In the genomic region with DNA sequence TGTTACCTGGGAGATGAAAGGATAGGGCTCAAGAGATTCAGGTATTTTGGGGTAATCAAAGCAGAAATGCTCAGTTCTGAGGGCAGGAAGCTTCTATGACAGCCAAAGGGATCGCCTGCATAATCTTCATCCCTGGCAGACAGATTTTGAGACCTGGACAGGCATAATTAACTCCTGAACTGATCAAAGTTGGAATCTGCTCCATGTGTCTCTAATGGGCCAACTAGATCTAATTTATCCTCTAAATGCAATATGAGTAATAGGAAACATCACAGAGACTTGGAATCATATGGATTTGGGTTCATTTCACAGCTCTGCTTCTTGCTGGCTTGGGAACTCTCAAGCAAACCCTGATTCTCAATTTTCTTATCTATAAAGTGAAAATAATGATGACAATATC, we compare ENCODE assay signal across 19 cellular contexts. TPM values are rescaled to one million over a fixed set of nuclear protein-coding genes. Genes with fewer than 3 reads are reported as not detected.
A peak's percentile ranks its signal among the peaks of the same experiment; 100 is the strongest.
DNase-seq lines count a peak whose midpoint lies in the region; ATAC-seq and TF ChIP-seq lines count a peak whose summit lies in the region.
"Had no signal": no experiment of that assay in that cellular context is flagged by ENCODE, and none has a peak within 500 bp of the region (broad histone marks: within the 10 kb centered on the region; RNA-seq: fewer than 3 reads in every experiment).

No MANE protein-coding gene starts in this region.

- TF ChIP-seq CTCF in endodermal cell (conservative IDR thresholded peaks at IDR 0.05) (no peak), upper lobe of left lung (IDR thresholded peaks at IDR 0.05) (no peak)

- H3K27me3 Mint-ChIP-seq in stimulated activated naive CD8-positive, alpha-beta T cell treated with anti-CD3 and anti-CD28 coated beads, Interleukin-15, Interleukin-2, amounts not matched to agents 100 ng/mL and 50 ng/mL, for 24 hours, result no peaks in the 10 kb centered on the region
- H3K27me3 Mint-ChIP-seq in stimulated activated naive CD8-positive, alpha-beta T cell treated with anti-CD3 and anti-CD28 coated beads, Interleukin-15, amount 100 ng/mL, for 72 hours, result no peaks in the 10 kb centered on the region
- peaks cover 21% of the 10 kb centered on the region for H3K27me3 Mint-ChIP-seq in endodermal cell (ENCODE audit: insufficient read depth)

- peak overlapping the region; percentile 72 for H3K9ac ChIP-seq in endodermal cell (ENCODE audit: extremely low read depth, low read length, poor library complexity, severe bottlenecking)

- ATAC-seq in stimulated activated naive CD8-positive, alpha-beta T cell treated with anti-CD3 and anti-CD28 coated beads, Interleukin-15, amount 100 ng/mL, for 72 hours, result no peak
- ATAC-seq in upper lobe of left lung (ENCODE audit: low FRiP score in 2 of 2), result no peak
- ATAC-seq in GM18867 (IDR thresholded peaks at IDR 0.05; ENCODE audit: unreplicated experiment), result no peak
- ATAC-seq: K562 had no signal

- H3K27ac ChIP-seq in endodermal cell (ENCODE audit: low read depth, low read length), result peak overlapping the region; percentile 44
- no peak overlapping the region for H3K27ac ChIP-seq in upper lobe of left lung
- H3K27ac ChIP-seq: vagina had no signal

- H3K4me3 ChIP-seq in endodermal cell (ENCODE audit: low read length) (peak overlapping the region; percentile 50), upper lobe of left lung (no peak overlapping the region)
- H3K4me3 ChIP-seq: K562, vagina had no signal

- no peaks in the 10 kb centered on the region for H3K9me3 ChIP-seq in endodermal cell (ENCODE audit: control insufficient read depth, low read length)
- H3K9me3 ChIP-seq in upper lobe of left lung, result no peaks in the 10 kb centered on the region
- H3K9me3 ChIP-seq: vagina had no signal

- no peak for TF ChIP-seq EP300 in upper lobe of left lung (IDR thresholded peaks at IDR 0.05)

- no peak overlapping the region for H3K27ac Mint-ChIP-seq in stimulated activated naive CD8-positive, alpha-beta T cell treated with anti-CD3 and anti-CD28 coated beads, Interleukin-15, Interleukin-2, amounts not matched to agents 100 ng/mL and 50 ng/mL, for 24 hours
- peak overlapping the region in 1 of 2 donors; percentile 53 for H3K27ac Mint-ChIP-seq in stimulated activated naive CD8-positive, alpha-beta T cell treated with anti-CD3 and anti-CD28 coated beads, Interleukin-15, amount 100 ng/mL, for 72 hours
- H3K27ac Mint-ChIP-seq in endodermal cell, result peak overlapping the region; percentile 95

- peaks cover 65% of the 10 kb centered on the region for H3K4me1 Mint-ChIP-seq in stimulated activated naive CD8-positive, alpha-beta T cell treated with anti-CD3 and anti-CD28 coated beads, Interleukin-15, Interleukin-2, amounts not matched to agents 100 ng/mL and 50 ng/mL, for 24 hours (ENCODE audit: low read depth)
- peaks cover 59% of the 10 kb centered on the region for H3K4me1 Mint-ChIP-seq in stimulated activated naive CD8-positive, alpha-beta T cell treated with anti-CD3 and anti-CD28 coated beads, Interleukin-15, amount 100 ng/mL, for 72 hours
- peaks cover 31% of the 10 kb centered on the region for H3K4me1 Mint-ChIP-seq in endodermal cell

- H3K36me3 ChIP-seq in endodermal cell (ENCODE audit: control insufficient read depth, insufficient read depth, low read length) (no peaks in the 10 kb centered on the region), upper lobe of left lung (no peaks in the 10 kb centered on the region)
- H3K36me3 ChIP-seq: vagina had no signal

- no peak for TF ChIP-seq POLR2A in upper lobe of left lung (IDR thresholded peaks at IDR 0.05)

- H3K9me3 Mint-ChIP-seq in stimulated activated naive CD8-positive, alpha-beta T cell treated with anti-CD3 and anti-CD28 coated beads, Interleukin-15, Interleukin-2, amounts not matched to agents 100 ng/mL and 50 ng/mL, for 24 hours, result no peaks in the 10 kb centered on the region
- H3K9me3 Mint-ChIP-seq in stimulated activated naive CD8-positive, alpha-beta T cell treated with anti-CD3 and anti-CD28 coated beads, Interleukin-15, amount 100 ng/mL, for 72 hours, result no peaks in the 10 kb centered on the region
- no peaks in the 10 kb centered on the region for H3K9me3 Mint-ChIP-seq in endodermal cell
- H3K9me3 Mint-ChIP-seq: central memory CD8-positive, alpha-beta T cell had no signal

- H3K4me3 Mint-ChIP-seq in stimulated activated naive CD8-positive, alpha-beta T cell treated with anti-CD3 and anti-CD28 coated beads, Interleukin-15, Interleukin-2, amounts not matched to agents 100 ng/mL and 50 ng/mL, for 24 hours, result peak overlapping the region; percentile 67
- H3K4me3 Mint-ChIP-seq in stimulated activated naive CD8-positive, alpha-beta T cell treated with anti-CD3 and anti-CD28 coated beads, Interleukin-15, amount 100 ng/mL, for 72 hours, result no peak overlapping the region
- peak overlapping the region; percentile 32 for H3K4me3 Mint-ChIP-seq in endodermal cell

- 65 to 71% methylated on average over 1 of the region's 1 CpG for whole genome bisulfite sequencing in endodermal cell (ENCODE audit: insufficient coverage in 1 of 2, insufficient read length in 1 of 2), 2 experiments
- 36 to 41% methylated on average over 1 of the region's 1 CpG for WGBS in upper lobe of left lung, 2 donors

- no peak for DNase-seq in stimulated activated naive CD8-positive, alpha-beta T cell treated with anti-CD3 and anti-CD28 coated beads, Interleukin-15, amount 100 ng/mL, for 72 hours
- DNase-seq in SK-N-DZ (ENCODE audit: low spot score) (peak; percentile 22), endodermal cell (no peak), upper lobe of left lung (no peak), SHP77 (lab: John Stamatoyannopoulos, UW) (no peak)
- DNase-seq in stimulated activated CD4-positive, alpha-beta T cell treated with anti-CD3 and anti-CD28 coated beads, Interleukin-2, amount 100 ng/mL, for 48 hours, result no peak
- DNase-seq: activated CD4-positive, CD25-positive, alpha-beta regulatory T cell treated with anti-CD3 and anti-CD28 coated beads, Interleukin-2, amount 50 U/mL, for 72 hours; activated CD8-positive, alpha-beta memory T cell treated with anti-CD3 and anti-CD28 coated beads, Interleukin-2, amount 50 U/mL, for 4 hours; GF-D8; head of caudate nucleus; kidney glomerular epithelial cell; NCI-H2029; NCI-H510A; Right ventricle myocardium superior had no signal

- H3K4me1 ChIP-seq in endodermal cell (ENCODE audit: control insufficient read depth, insufficient read depth, low read length) (peaks cover 10% of the 10 kb centered on the region), upper lobe of left lung (no peaks in the 10 kb centered on the region)
- H3K4me1 ChIP-seq: vagina had no signal

- H3K27me3 ChIP-seq in endodermal cell (ENCODE audit: control insufficient read depth, insufficient read depth, low read length, poor library complexity, severe bottlenecking) (no peaks in the 10 kb centered on the region), upper lobe of left lung (no peaks in the 10 kb centered on the region)
- H3K27me3 ChIP-seq: vagina had no signal

- H3K36me3 Mint-ChIP-seq in stimulated activated naive CD8-positive, alpha-beta T cell treated with anti-CD3 and anti-CD28 coated beads, Interleukin-15, Interleukin-2, amounts not matched to agents 100 ng/mL and 50 ng/mL, for 24 hours (ENCODE audit: low read depth), result no peaks in the 10 kb centered on the region
- no peaks in the 10 kb centered on the region for H3K36me3 Mint-ChIP-seq in endodermal cell (ENCODE audit: low read depth)

RNA-seq across cellular contexts. Expression of gene EPHB6, which starts 41.2 kb away (rescaled TPM):
- 0.05 and 0.17 TPM in 2 replicates for polyA plus RNA-seq in SK-N-DZ (2014; cell fraction: cytosol; rRNA removed)
- 0.09 and 0.41 TPM in 2 replicates for polyA plus RNA-seq in SK-N-DZ (2014; cell fraction: nucleus; rRNA removed)
- total RNA-seq in endodermal cell (10 to 100 TPM; 33.2 to 36.9 TPM), upper lobe of left lung (10 to 100 TPM in 3 of 6 donors, 1 to 10 TPM in 3; 5.7 to 34.6 (median 10.0) TPM)
- polyA plus RNA-seq in endodermal cell (2013, experiment 1 of 2), result 16.0 TPM
- polyA plus RNA-seq in endodermal cell (2013, experiment 2 of 2), result 14.1 TPM

RNA-seq across cellular contexts. Expression of gene PRSS2, which starts 42.9 kb away (rescaled TPM):
- not detected in 2 replicates for polyA plus RNA-seq in SK-N-DZ (2014; cell fraction: cytosol; rRNA removed)
- polyA plus RNA-seq in SK-N-DZ (2014; cell fraction: nucleus; rRNA removed), result not detected in 2 replicates
- total RNA-seq in endodermal cell, result 1 to 10 TPM; 4.8 to 9.9 TPM
- 58.7 TPM for polyA plus RNA-seq in endodermal cell (2013, experiment 1 of 2)
- polyA plus RNA-seq in endodermal cell (2013, experiment 2 of 2), result 62.2 TPM
- total RNA-seq in upper lobe of left lung, result 10 to 100 TPM in 2 of 6 donors, not detected in 4; 34.2 to 64.5 TPM
- total RNA-seq: Right ventricle myocardium superior, vagina had no signal

Comparison
In these comparisons a context has a peak if more than half of its experiments do, and no peak if none do; other contexts are left out.
1. H3K4me3 Mint-ChIP-seq: peak in stimulated activated naive CD8-positive, alpha-beta T cell treated with anti-CD3 and anti-CD28 coated beads, Interleukin-15, Interleukin-2, amounts not matched to agents 100 ng/mL and 50 ng/mL, for 24 hours (single experiment) and endodermal cell (single experiment); none in stimulated activated naive CD8-positive, alpha-beta T cell treated with anti-CD3 and anti-CD28 coated beads, Interleukin-15, amount 100 ng/mL, for 72 hours (0 of 2).